In the genomic region with DNA sequence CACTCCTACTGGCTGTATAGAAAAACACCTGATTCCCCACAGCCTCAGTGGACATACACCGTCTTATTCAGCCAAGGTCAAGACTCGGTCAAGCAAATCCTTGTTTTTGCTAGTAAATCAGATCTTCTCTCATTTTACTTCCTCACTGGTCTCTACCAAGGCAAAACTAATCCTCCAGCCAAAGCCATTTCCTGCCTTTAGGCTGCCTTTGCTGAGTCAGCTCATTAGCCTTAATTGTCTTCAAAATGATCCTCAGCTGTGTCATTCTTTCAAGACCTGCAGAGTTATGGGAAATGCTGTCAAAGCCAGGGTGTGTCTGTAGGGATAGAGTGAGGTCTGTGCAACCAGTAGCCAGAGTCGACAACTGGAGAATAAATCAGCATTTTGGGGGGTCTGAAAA, we compare ENCODE assay signal across 1 cellular context.
TF ChIP-seq lines count a peak whose summit lies in the region.

No MANE protein-coding gene starts in this region.

TF ChIP-seq in GM23338, 12 proteins besides CTCF, POLR2A, EP300 and RAD21 (continued from another document):
- TF ChIP-seq ZNF462 (CRISPR knock-in tag; IDR thresholded peaks at IDR 0.05), result no peak
- TF ChIP-seq NANOG (IDR thresholded peaks at IDR 0.05; ENCODE audit: borderline replicate concordance), result no peak
- no peak for TF ChIP-seq JUNB (IDR thresholded peaks at IDR 0.05; ENCODE audit: unreplicated experiment)
